36 cellular contexts compared by ENCODE assay signal in genomic region chr4:69974646-69975045, GRCh38.
"Had no signal": no experiment of that assay in that cellular context is flagged by ENCODE, and none has a peak within 500 bp of the region (broad histone marks: within the 10 kb centered on the region; RNA-seq: fewer than 3 reads in every experiment).

No MANE protein-coding gene starts in this region.

- H3K36me3 ChIP-seq: ascending aorta, cardiac muscle cell had no signal

- H3K4me1 ChIP-seq: ascending aorta had no signal

- H3K27me3 ChIP-seq: ascending aorta, cardiac muscle cell had no signal

- H3K4me3 Mint-ChIP-seq: activated B cell treated with CpG ODN at 0.5 μM for 24 hours; activated CD4-positive, alpha-beta memory T cell treated with anti-CD3 and anti-CD28 coated beads for 36 hours; activated CD4-positive, alpha-beta T cell treated with anti-CD3 and anti-CD28 coated beads, Interleukin-2, amount 10 ng/mL, durations not matched to agents 24 days and 14 days; activated CD8-positive, alpha-beta T cell treated with anti-CD3 and anti-CD28 coated beads for 36 hours; activated naive CD4-positive, alpha-beta T cell treated with anti-CD3 and anti-CD28 coated beads for 36 hours; activated naive CD8-positive, alpha-beta T cell treated with anti-CD3 and anti-CD28 coated beads for 36 hours; activated T-cell treated with anti-CD3 and anti-CD28 coated beads, Interleukin-2, amount 50 U/mL, for 4 hours; activated T-cell treated with anti-CD3 and anti-CD28 coated beads, Interleukin-2, amount 50 U/mL, for 72 hours; activated T-helper 1 cell treated with anti-CD3 and anti-CD28 coated beads, Interleukin-12 subunit alpha, Interleukin-12 subunit beta, Interleukin-2, Interleukin-4 antibody, amounts not matched to agents 30 ng/mL and 10 ng/mL and 1 ng/mL, durations not matched to agents 14 hours and 24 hours and 36 hours; activated T-helper 17 cell treated with anti-CD3 and anti-CD28 coated beads, Interleukin-2, amount 50 U/mL, for 72 hours; brain; central memory CD8-positive, alpha-beta T cell; T-helper 1 cell treated with Interleukin-12 subunit alpha and Interleukin-12 subunit beta and Interleukin-4 antibody, amounts not matched to agents 30 μg/mL and 1 μg/mL, for 36 hours; T-helper 2 cell treated with Interferon-gamma antibody and Interleukin-4, amounts not matched to agents 5 μg/mL and 100 μg/mL, for 36 hours had no signal

- H3K27me3 Mint-ChIP-seq: activated B cell treated with CpG ODN at 0.5 μM for 24 hours; activated CD4-positive, alpha-beta memory T cell treated with anti-CD3 and anti-CD28 coated beads for 36 hours; activated CD4-positive, alpha-beta T cell treated with anti-CD3 and anti-CD28 coated beads, Interleukin-2, amount 10 ng/mL, durations not matched to agents 24 days and 14 days; activated CD8-positive, alpha-beta T cell treated with anti-CD3 and anti-CD28 coated beads for 36 hours; brain; central memory CD8-positive, alpha-beta T cell had no signal

- H3K9me3 ChIP-seq: ascending aorta had no signal

- FAIRE-seq: bronchial epithelial cell, TTC549 had no signal

- H3K36me3 Mint-ChIP-seq: activated CD4-positive, alpha-beta memory T cell treated with anti-CD3 and anti-CD28 coated beads for 36 hours; activated naive CD4-positive, alpha-beta T cell treated with anti-CD3 and anti-CD28 coated beads, Interleukin-2, amount 50 U/mL, for 72 hours; activated naive CD8-positive, alpha-beta T cell treated with anti-CD3 and anti-CD28 coated beads for 36 hours; brain had no signal

- H3K9me3 Mint-ChIP-seq: activated B cell treated with CpG ODN at 0.5 μM for 24 hours; activated CD4-positive, alpha-beta memory T cell treated with anti-CD3 and anti-CD28 coated beads for 36 hours; activated CD4-positive, alpha-beta T cell treated with anti-CD3 and anti-CD28 coated beads, Interleukin-2, amount 10 ng/mL, durations not matched to agents 24 days and 14 days; activated CD8-positive, alpha-beta T cell treated with anti-CD3 and anti-CD28 coated beads for 36 hours; activated naive CD4-positive, alpha-beta T cell treated with anti-CD3 and anti-CD28 coated beads for 36 hours; activated naive CD4-positive, alpha-beta T cell treated with anti-CD3 and anti-CD28 coated beads, Interleukin-2, amount 50 U/mL, for 72 hours; activated naive CD8-positive, alpha-beta T cell treated with anti-CD3 and anti-CD28 coated beads for 36 hours; activated T-cell treated with anti-CD3 and anti-CD28 coated beads, Interleukin-2, amount 50 U/mL, for 4 hours; activated T-helper 1 cell treated with anti-CD3 and anti-CD28 coated beads, Interleukin-12 subunit alpha, Interleukin-12 subunit beta, Interleukin-2, Interleukin-4 antibody, amounts not matched to agents 30 ng/mL and 10 ng/mL and 1 ng/mL, durations not matched to agents 14 hours and 24 hours and 36 hours; activated T-helper 17 cell treated with anti-CD3 and anti-CD28 coated beads, Interleukin-2, amount 50 U/mL, for 72 hours; brain; T-helper 1 cell treated with Interleukin-12 subunit alpha and Interleukin-12 subunit beta and Interleukin-4 antibody, amounts not matched to agents 30 μg/mL and 1 μg/mL, for 36 hours; T-helper 2 cell treated with Interferon-gamma antibody and Interleukin-4, amounts not matched to agents 5 μg/mL and 100 μg/mL, for 36 hours had no signal

- H3K27ac Mint-ChIP-seq: activated B cell treated with CpG ODN at 0.5 μM for 24 hours; activated CD4-positive, alpha-beta memory T cell treated with anti-CD3 and anti-CD28 coated beads for 36 hours; activated CD4-positive, alpha-beta T cell treated with anti-CD3 and anti-CD28 coated beads, Interleukin-2, amount 10 ng/mL, durations not matched to agents 24 days and 14 days; activated CD8-positive, alpha-beta T cell treated with anti-CD3 and anti-CD28 coated beads for 36 hours; activated naive CD4-positive, alpha-beta T cell treated with anti-CD3 and anti-CD28 coated beads for 36 hours; activated naive CD4-positive, alpha-beta T cell treated with anti-CD3 and anti-CD28 coated beads, Interleukin-2, amount 50 U/mL, for 72 hours; activated naive CD8-positive, alpha-beta T cell treated with anti-CD3 and anti-CD28 coated beads for 36 hours; activated T-cell treated with anti-CD3 and anti-CD28 coated beads, Interleukin-2, amount 50 U/mL, for 72 hours; activated T-helper 1 cell treated with anti-CD3 and anti-CD28 coated beads, Interleukin-12 subunit alpha, Interleukin-12 subunit beta, Interleukin-2, Interleukin-4 antibody, amounts not matched to agents 30 ng/mL and 10 ng/mL and 1 ng/mL, durations not matched to agents 14 hours and 24 hours and 36 hours; activated T-helper 17 cell treated with anti-CD3 and anti-CD28 coated beads, Interleukin-2, amount 50 U/mL, for 72 hours; brain; T-helper 1 cell treated with Interleukin-12 subunit alpha and Interleukin-12 subunit beta and Interleukin-4 antibody, amounts not matched to agents 30 μg/mL and 1 μg/mL, for 36 hours; T-helper 2 cell treated with Interferon-gamma antibody and Interleukin-4, amounts not matched to agents 5 μg/mL and 100 μg/mL, for 36 hours had no signal

- H3K4me3 ChIP-seq: ascending aorta, cardiac muscle cell had no signal

- ATAC-seq: activated CD8-positive, alpha-beta T cell treated with anti-CD3 and anti-CD28 coated beads for 36 hours; activated naive CD4-positive, alpha-beta T cell treated with anti-CD3 and anti-CD28 coated beads, Interleukin-2, amount 50 U/mL, for 72 hours; activated T-cell treated with anti-CD3 and anti-CD28 coated beads, Interleukin-2, amount 50 U/mL, for 4 hours; activated T-cell treated with anti-CD3 and anti-CD28 coated beads, Interleukin-2, amount 50 U/mL, for 72 hours; activated T-helper 17 cell treated with anti-CD3 and anti-CD28 coated beads, Interleukin-2, amount 50 U/mL, for 72 hours had no signal

- DNase-seq: activated B cell treated with CpG ODN at 0.5 μM for 24 hours; activated CD4-positive, alpha-beta memory T cell treated with anti-CD3 and anti-CD28 coated beads for 36 hours; activated CD4-positive, alpha-beta T cell treated with anti-CD3 and anti-CD28 coated beads for 4 hours; activated CD4-positive, alpha-beta T cell treated with anti-CD3 and anti-CD28 coated beads, Interleukin-2, amount 10 ng/mL, durations not matched to agents 24 days and 14 days; activated CD4-positive, alpha-beta T cell treated with anti-CD3 and anti-CD28 coated beads, Interleukin-2, amount 50 U/mL, for 1 hour; activated CD4-positive, alpha-beta T cell treated with anti-CD3 and anti-CD28 coated beads, Interleukin-2, amount 50 U/mL, for 4 hours; activated CD4-positive, CD25-positive, alpha-beta regulatory T cell treated with anti-CD3 and anti-CD28 coated beads, Interleukin-2, amount 50 U/mL, for 72 hours; activated CD8-positive, alpha-beta memory T cell treated with anti-CD3 and anti-CD28 coated beads, Interleukin-2, amount 50 U/mL, for 4 hours; activated CD8-positive, alpha-beta T cell treated with anti-CD3 and anti-CD28 coated beads for 36 hours; activated effector memory CD4-positive, alpha-beta T cell treated with anti-CD3 and anti-CD28 coated beads, Interleukin-2, amount 50 U/mL, for 16 hours; activated gamma-delta T cell treated with Interleukin-2 at 50 U/mL for 16 hours; activated naive CD4-positive, alpha-beta T cell; activated naive CD4-positive, alpha-beta T cell treated with anti-CD3 and anti-CD28 coated beads for 36 hours; activated naive CD4-positive, alpha-beta T cell treated with anti-CD3 and anti-CD28 coated beads, Interleukin-2, amount 50 U/mL, for 16 hours; activated naive CD8-positive, alpha-beta T cell treated with anti-CD3 and anti-CD28 coated beads for 36 hours; activated T-cell treated with anti-CD3 and anti-CD28 coated beads for 4 hours; activated T-cell treated with anti-CD3 and anti-CD28 coated beads, Interleukin-2, amount 50 U/mL, for 1 hour; activated T-cell treated with anti-CD3 and anti-CD28 coated beads, Interleukin-2, amount 50 U/mL, for 4 hours; activated T-cell treated with anti-CD3 and anti-CD28 coated beads, Interleukin-2, amount 50 U/mL, for 72 hours; amygdala; caudate nucleus; cerebellar nuclear complex; T-helper 1 cell; T-helper 2 cell; T-helper 9 cell had no signal

- H3K4me1 Mint-ChIP-seq: activated B cell treated with CpG ODN at 0.5 μM for 24 hours; activated CD4-positive, alpha-beta T cell treated with anti-CD3 and anti-CD28 coated beads, Interleukin-2, amount 10 ng/mL, durations not matched to agents 24 days and 14 days; activated naive CD8-positive, alpha-beta T cell treated with anti-CD3 and anti-CD28 coated beads for 36 hours; activated T-helper 17 cell treated with anti-CD3 and anti-CD28 coated beads, Interleukin-2, amount 50 U/mL, for 72 hours; brain; central memory CD8-positive, alpha-beta T cell had no signal
